8 cellular contexts compared by ENCODE assay signal in the genomic region with DNA sequence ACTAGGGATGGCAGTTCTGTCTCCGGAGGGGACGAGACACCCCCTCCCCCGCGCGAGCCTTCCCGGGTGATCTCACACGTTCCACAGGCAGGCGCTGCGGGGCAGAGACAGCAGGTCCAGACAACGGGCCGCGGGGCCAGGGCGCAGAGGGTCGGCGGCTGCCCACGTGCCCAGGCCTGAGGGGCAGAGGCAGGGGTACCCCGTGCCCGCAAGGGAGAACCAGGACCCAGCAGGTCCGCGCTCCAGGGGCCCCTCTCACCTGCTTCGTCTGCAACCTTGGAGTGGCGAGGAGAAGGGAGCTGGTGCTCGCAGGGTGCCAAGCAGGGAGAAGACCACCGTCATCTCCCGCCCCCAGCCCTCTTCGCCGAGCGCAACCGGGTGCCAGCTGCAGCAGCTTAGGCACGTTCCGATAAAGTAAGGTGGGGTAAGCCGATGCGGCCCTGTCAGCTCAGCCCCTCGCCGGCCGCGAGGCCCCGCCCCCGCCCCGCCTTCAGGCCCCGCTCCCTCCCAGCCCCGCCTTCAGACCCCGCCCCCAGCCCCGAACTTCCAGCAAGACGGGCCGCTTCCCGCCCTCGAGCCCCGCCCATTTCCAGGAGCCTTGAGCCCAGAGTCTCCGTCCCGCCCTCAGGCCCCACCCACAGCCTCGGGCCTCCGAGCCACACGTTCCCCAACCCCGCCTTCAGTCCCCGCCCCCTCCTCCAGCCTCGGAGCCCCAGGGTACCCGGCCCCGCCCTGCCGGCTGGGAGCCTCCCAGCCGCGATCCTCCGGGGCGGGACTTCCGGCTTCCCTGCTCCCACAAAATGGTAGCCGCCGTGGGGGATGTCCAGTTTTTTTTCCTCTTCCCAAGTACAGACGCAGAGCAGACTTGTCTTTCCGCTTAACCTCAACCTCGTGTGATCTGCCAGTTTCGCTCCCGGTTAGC. TPM values are rescaled to one million over a fixed set of nuclear protein-coding genes. Genes with fewer than 3 reads are reported as not detected.
A peak's percentile ranks its signal among the peaks of the same experiment; 100 is the strongest.
DNase-seq lines count a peak whose midpoint lies in the region; ATAC-seq and TF ChIP-seq lines count a peak whose summit lies in the region.

A gene with protein sequence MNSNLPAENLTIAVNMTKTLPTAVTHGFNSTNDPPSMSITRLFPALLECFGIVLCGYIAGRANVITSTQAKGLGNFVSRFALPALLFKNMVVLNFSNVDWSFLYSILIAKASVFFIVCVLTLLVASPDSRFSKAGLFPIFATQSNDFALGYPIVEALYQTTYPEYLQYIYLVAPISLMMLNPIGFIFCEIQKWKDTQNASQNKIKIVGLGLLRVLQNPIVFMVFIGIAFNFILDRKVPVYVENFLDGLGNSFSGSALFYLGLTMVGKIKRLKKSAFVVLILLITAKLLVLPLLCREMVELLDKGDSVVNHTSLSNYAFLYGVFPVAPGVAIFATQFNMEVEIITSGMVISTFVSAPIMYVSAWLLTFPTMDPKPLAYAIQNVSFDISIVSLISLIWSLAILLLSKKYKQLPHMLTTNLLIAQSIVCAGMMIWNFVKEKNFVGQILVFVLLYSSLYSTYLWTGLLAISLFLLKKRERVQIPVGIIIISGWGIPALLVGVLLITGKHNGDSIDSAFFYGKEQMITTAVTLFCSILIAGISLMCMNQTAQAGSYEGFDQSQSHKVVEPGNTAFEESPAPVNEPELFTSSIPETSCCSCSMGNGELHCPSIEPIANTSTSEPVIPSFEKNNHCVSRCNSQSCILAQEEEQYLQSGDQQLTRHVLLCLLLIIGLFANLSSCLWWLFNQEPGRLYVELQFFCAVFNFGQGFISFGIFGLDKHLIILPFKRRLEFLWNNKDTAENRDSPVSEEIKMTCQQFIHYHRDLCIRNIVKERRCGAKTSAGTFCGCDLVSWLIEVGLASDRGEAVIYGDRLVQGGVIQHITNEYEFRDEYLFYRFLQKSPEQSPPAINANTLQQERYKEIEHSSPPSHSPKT (minus strand): TSS at position 416 of the 922 bp plus-strand sequence. CDS start 5,073 bp downstream, outside the sequence.

- peak within 1 kb of the TSS; percentile 87 for H3K4me3 ChIP-seq in fibroblast of pulmonary artery (replicated peaks; ENCODE audit: low read depth, low read length)

- peak within 1 kb of the TSS; percentile 89 for H3K4me3 Mint-ChIP-seq in activated T-helper 2 cell treated with anti-CD3 and anti-CD28 coated beads, Interferon-gamma antibody, Interleukin-2, Interleukin-4, amounts not matched to agents 10 μg/mL and 5 μg/mL and 100 μg/mL, durations not matched to agents 14 hours and 24 hours and 36 hours (ENCODE audit: low read depth)
- H3K4me3 Mint-ChIP-seq in natural killer cell treated with Interleukin-12 subunit alpha and Interleukin-12 subunit beta and Interleukin-15 and Interleukin-18, amount 100 ng/mL, for 72 hours = peak within 1 kb of the TSS; percentile 96

- peaks cover 48% of the 10 kb centered on the region for H3K4me1 Mint-ChIP-seq in activated T-helper 2 cell treated with anti-CD3 and anti-CD28 coated beads, Interferon-gamma antibody, Interleukin-2, Interleukin-4, amounts not matched to agents 10 μg/mL and 5 μg/mL and 100 μg/mL, durations not matched to agents 14 hours and 24 hours and 36 hours (ENCODE audit: low read depth)
- H3K4me1 Mint-ChIP-seq in natural killer cell treated with Interleukin-12 subunit alpha and Interleukin-12 subunit beta and Interleukin-15 and Interleukin-18, amount 100 ng/mL, for 72 hours (ENCODE audit: low read depth in 2 of 2) = peaks cover 28 to 37% of the 10 kb centered on the region in 2 donors

- H3K36me3 Mint-ChIP-seq in activated T-helper 2 cell treated with anti-CD3 and anti-CD28 coated beads, Interferon-gamma antibody, Interleukin-2, Interleukin-4, amounts not matched to agents 10 μg/mL and 5 μg/mL and 100 μg/mL, durations not matched to agents 14 hours and 24 hours and 36 hours (ENCODE audit: low read depth) = peaks cover 4% of the 10 kb centered on the region
- no peaks in the 10 kb centered on the region for H3K36me3 Mint-ChIP-seq in natural killer cell treated with Interleukin-12 subunit alpha and Interleukin-12 subunit beta and Interleukin-15 and Interleukin-18, amount 100 ng/mL, for 72 hours

- POLR2A ChIA-PET in RWPE1 (lab: Yijun Ruan, JAX; ENCODE audit: low non-redundant PET) = interaction anchor here (0.5 kb wide), 2 partner anchors 441 to 600 kb away, joined by 3 read pairs; no protein-coding TSS in a partner anchor

- TF ChIP-seq CTCF in LNCAP (IDR thresholded peaks at IDR 0.05) (peak; percentile 27; the same call in 1 of the 2 replicates), RWPE1 (conservative IDR thresholded peaks at IDR 0.05; ENCODE audit: low read depth) (0 out of 2 replicates have a peak, but pooled peaks have one; percentile 13), fibroblast of pulmonary artery (IDR thresholded peaks at IDR 0.05; ENCODE audit: low read length, missing control alignments) (no peak)

- ATAC-seq in natural killer cell treated with Interleukin-12 subunit alpha and Interleukin-12 subunit beta and Interleukin-15 and Interleukin-18, amount 100 ng/mL, for 72 hours = peak; percentile 99

- DNase-seq in EL (peak; percentile 98), GOT3 (lab: John Stamatoyannopoulos, UW) (peak; percentile 90), RWPE1 (ENCODE audit: low spot score) (peak; percentile 97), fibroblast of pulmonary artery (ENCODE audit: low read depth) (peak; percentile 99)
- peak; percentile 85 for DNase-seq in activated T-helper 2 cell treated with anti-CD3 and anti-CD28 coated beads, Interferon-gamma antibody, Interleukin-2, Interleukin-4, amounts not matched to agents 10 μg/mL and 5 μg/mL and 100 μg/mL, durations not matched to agents 14 hours and 24 hours and 36 hours (ENCODE audit: low spot score)
- DNase-seq in natural killer cell treated with Interleukin-12 subunit alpha and Interleukin-12 subunit beta and Interleukin-15 and Interleukin-18, amount 100 ng/mL, for 72 hours (ENCODE audit: low spot score) = peak; percentile 95
- peak; percentile 99 for DNase-seq in stimulated activated naive CD4-positive, alpha-beta T cell treated with Interleukin-2 at 50 U/mL for 16 hours (lab: John Stamatoyannopoulos, UW)

- H3K9me3 Mint-ChIP-seq in activated T-helper 2 cell treated with anti-CD3 and anti-CD28 coated beads, Interferon-gamma antibody, Interleukin-2, Interleukin-4, amounts not matched to agents 10 μg/mL and 5 μg/mL and 100 μg/mL, durations not matched to agents 14 hours and 24 hours and 36 hours = peaks cover 6% of the 10 kb centered on the region
- no peaks in the 10 kb centered on the region for H3K9me3 Mint-ChIP-seq in natural killer cell treated with Interleukin-12 subunit alpha and Interleukin-12 subunit beta and Interleukin-15 and Interleukin-18, amount 100 ng/mL, for 72 hours

- H3K27ac Mint-ChIP-seq in activated T-helper 2 cell treated with anti-CD3 and anti-CD28 coated beads, Interferon-gamma antibody, Interleukin-2, Interleukin-4, amounts not matched to agents 10 μg/mL and 5 μg/mL and 100 μg/mL, durations not matched to agents 14 hours and 24 hours and 36 hours = peak within 1 kb of the TSS; percentile 79
- H3K27ac Mint-ChIP-seq in natural killer cell treated with Interleukin-12 subunit alpha and Interleukin-12 subunit beta and Interleukin-15 and Interleukin-18, amount 100 ng/mL, for 72 hours = peak within 1 kb of the TSS; percentile 88

- peak within 1 kb of the TSS; percentile 67 for H3K27ac ChIP-seq in RWPE1

- intact Hi-C loops in activated T-helper 2 cell treated with anti-CD3 and anti-CD28 coated beads, Interferon-gamma antibody, Interleukin-2, Interleukin-4, amounts not matched to agents 10 μg/mL and 5 μg/mL and 100 μg/mL, durations not matched to agents 14 hours and 24 hours and 36 hours (cut with micrococcal nuclease) = loop anchor here (5.0 to 10.0 kb wide), 4 partner anchors 240 to 1130 kb away; a partner anchor contains a TSS

- peaks cover 7% of the 10 kb centered on the region for H3K27me3 Mint-ChIP-seq in activated T-helper 2 cell treated with anti-CD3 and anti-CD28 coated beads, Interferon-gamma antibody, Interleukin-2, Interleukin-4, amounts not matched to agents 10 μg/mL and 5 μg/mL and 100 μg/mL, durations not matched to agents 14 hours and 24 hours and 36 hours (ENCODE audit: low read depth)
- no peaks in the 10 kb centered on the region for H3K27me3 Mint-ChIP-seq in natural killer cell treated with Interleukin-12 subunit alpha and Interleukin-12 subunit beta and Interleukin-15 and Interleukin-18, amount 100 ng/mL, for 72 hours

- CTCF ChIA-PET in RWPE1 (lab: Yijun Ruan, JAX) = interaction anchor here (1.7 kb wide), 1 partner anchor 24 kb away, joined by 6 read pairs; no protein-coding TSS in a partner anchor

RNA-seq across cellular contexts. Expression of the gene that starts here (rescaled TPM):
- 0.94 and 1.1 TPM in 2 replicates for total RNA-seq in activated T-helper 2 cell treated with anti-CD3 and anti-CD28 coated beads, Interferon-gamma antibody, Interleukin-2, Interleukin-4, amounts not matched to agents 10 μg/mL and 5 μg/mL and 100 μg/mL, durations not matched to agents 14 hours and 24 hours and 36 hours
- 1 to 10 TPM; 3.2 to 3.6 TPM for total RNA-seq in natural killer cell treated with Interleukin-12 subunit alpha and Interleukin-12 subunit beta and Interleukin-15 and Interleukin-18, amount 100 ng/mL, for 72 hours

Comparison
In these comparisons a context has a peak if more than half of its experiments do, and no peak if none do; other contexts are left out.
1. Peak in every context shown above with its lines: DNase-seq, ATAC-seq, H3K4me3 ChIP-seq and H3K27ac ChIP-seq.